ENCODE assay signal across 17 cellular contexts in genomic region chr1:38789498-38790169, GRCh38.
DNase-seq lines count a peak whose midpoint lies in the region; ATAC-seq lines count a peak whose summit lies in the region.
"Had no signal": no experiment of that assay in that cellular context is flagged by ENCODE, and none has a peak within 500 bp of the region (broad histone marks: within the 10 kb centered on the region; RNA-seq: fewer than 3 reads in every experiment).

No MANE protein-coding gene starts in this region.

- H2AK5ac ChIP-seq in mesendoderm (ENCODE audit: low read length), result no peak overlapping the region

- H3K27me3 ChIP-seq in mesendoderm (ENCODE audit: insufficient read depth, low read length, poor library complexity), result no peaks in the 10 kb centered on the region

- no peaks in the 10 kb centered on the region for H3K4me1 ChIP-seq in mesendoderm (ENCODE audit: control insufficient read depth, low read depth, low read length)
- H3K4me1 ChIP-seq: adrenal gland, uterus had no signal

- WGBS in mesendoderm (ENCODE audit: extremely low coverage, insufficient coverage, low lambda C conversion rate), result no CpG with 5 or more reads among the region's 5 CpGs

- H2BK120ac ChIP-seq in mesendoderm (ENCODE audit: low read depth, low read length), result no peak overlapping the region

- no peak overlapping the region for H3K27ac ChIP-seq in mesendoderm (ENCODE audit: low read depth, low read length)
- H3K27ac ChIP-seq: adrenal gland, GM23248, uterus had no signal

- H3K4me2 ChIP-seq in mesendoderm (ENCODE audit: low read length), result no peak overlapping the region

- no peak overlapping the region for H3K56ac ChIP-seq in mesendoderm (ENCODE audit: low read length)

- no peak overlapping the region for H3K18ac ChIP-seq in mesendoderm (ENCODE audit: low read length)

- no peak for ATAC-seq in HG02610 (IDR thresholded peaks at IDR 0.05; ENCODE audit: unreplicated experiment)

- H3K9ac ChIP-seq in mesendoderm (ENCODE audit: low read length), result no peak overlapping the region
- H3K9ac ChIP-seq: GM23248 had no signal

- H3K79me1 ChIP-seq in mesendoderm (ENCODE audit: low read length), result no peaks in the 10 kb centered on the region

- no peak overlapping the region for H3K4ac ChIP-seq in mesendoderm (ENCODE audit: low read depth, low read length)

- no peak overlapping the region for H2BK5ac ChIP-seq in mesendoderm (ENCODE audit: low read length)

- DNase-seq in NCI-H2227 (lab: John Stamatoyannopoulos, UW; ENCODE audit: unreplicated experiment) (peak; percentile 50), NCI-H2227 treated with DMSO at 0.1 percent for 48 hours (lab: John Stamatoyannopoulos, UW) (no peak), MV-4-11 (lab: John Stamatoyannopoulos, UW) (peak; percentile 4), RPMI7951 (ENCODE audit: low read depth) (peak; percentile 56), mesendoderm (peak; percentile 42), DMS53 (lab: John Stamatoyannopoulos, UW) (no peak), T-helper 9 cell (no peak)
- DNase-seq: activated CD4-positive, alpha-beta T cell treated with anti-CD3 and anti-CD28 coated beads, Interleukin-2, amount 10 ng/mL, durations not matched to agents 7 days and 5 days; adrenal gland; GM23248; Karpas-422; midbrain; occipital lobe; small intestine; stimulated activated naive CD4-positive, alpha-beta T cell treated with Interleukin-2 at 50 U/mL for 16 hours; uterus had no signal

- H4K5ac ChIP-seq in mesendoderm (ENCODE audit: low read length), result no peak overlapping the region

- H3K23ac ChIP-seq in mesendoderm (ENCODE audit: low read length), result no peak overlapping the region

- no peaks in the 10 kb centered on the region for H3K36me3 ChIP-seq in mesendoderm (ENCODE audit: control insufficient read depth, insufficient read depth, low read length)
- H3K36me3 ChIP-seq: adrenal gland, uterus had no signal

- H2BK15ac ChIP-seq in mesendoderm (replicated peaks; ENCODE audit: low read depth), result no peak overlapping the region

- no peaks in the 10 kb centered on the region for H3K79me2 ChIP-seq in mesendoderm (ENCODE audit: control insufficient read depth, insufficient read depth, low read length)

- no peak overlapping the region for H3K4me3 ChIP-seq in mesendoderm (ENCODE audit: low read length)
- H3K4me3 ChIP-seq: adrenal gland, GM23248, uterus had no signal

- H4K8ac ChIP-seq in mesendoderm (ENCODE audit: low read depth, low read length), result no peak overlapping the region

Comparison
In these comparisons a context has a peak if more than half of its experiments do, and no peak if none do; other contexts are left out.
1. DNase-seq: peak in NCI-H2227 (single experiment), MV-4-11 (single experiment), RPMI7951 (single experiment) and mesendoderm (single experiment); none in NCI-H2227 treated with DMSO at 0.1 percent for 48 hours (single experiment), DMS53 (single experiment) and T-helper 9 cell (single experiment).